Comparison of ENCODE assay signal across 21 cellular contexts in the genomic region with DNA sequence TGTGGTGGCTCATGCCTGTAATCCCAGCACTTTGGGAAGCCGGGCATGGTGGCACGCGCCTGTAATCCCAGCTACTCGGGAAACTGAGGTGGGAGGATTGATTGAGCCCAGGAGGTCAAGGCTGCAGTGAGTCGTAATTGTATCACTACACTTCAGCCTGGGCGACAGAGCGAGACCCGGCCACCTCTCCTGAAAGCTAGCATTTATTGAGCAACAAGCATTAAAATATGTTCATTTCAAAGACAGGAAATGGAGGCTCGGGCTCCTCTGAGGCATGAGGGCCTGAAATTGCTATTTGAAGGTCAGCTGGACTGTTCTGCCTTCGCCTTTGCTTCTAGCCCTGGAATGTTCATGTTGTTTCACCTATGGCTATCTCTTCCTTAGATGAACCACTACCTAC. TPM values are rescaled to one million over a fixed set of nuclear protein-coding genes. Genes with fewer than 3 reads are reported as not detected.
A peak's percentile ranks its signal among the peaks of the same experiment; 100 is the strongest.
DNase-seq lines count a peak whose midpoint lies in the region; ATAC-seq, FAIRE-seq and TF ChIP-seq lines count a peak whose summit lies in the region.
"Had no signal": no experiment of that assay in that cellular context is flagged by ENCODE, and none has a peak within 500 bp of the region (broad histone marks: within the 10 kb centered on the region; RNA-seq: fewer than 3 reads in every experiment).

No MANE protein-coding gene starts in this region.

- no peak for TF ChIP-seq POLR2A in K562 (conservative IDR thresholded peaks at IDR 0.05)
- no peak for TF ChIP-seq POLR2A in gastrocnemius medialis (IDR thresholded peaks at IDR 0.05)
- TF ChIP-seq POLR2A in spleen (IDR thresholded peaks at IDR 0.05) = no peak

- H3K18ac ChIP-seq in mesenchymal stem cell (ENCODE audit: low read depth in 1 of 2, low read length in 2 of 2) = no peak overlapping the region

- H3K79me2 ChIP-seq in K562 (ENCODE audit: control insufficient read depth, insufficient read depth, low read length) = no peaks in the 10 kb centered on the region

- no peak for ATAC-seq in K562
- ATAC-seq in gastrocnemius medialis = no peak

- TF ChIP-seq CTCF in K562 (IDR thresholded peaks at IDR 0.05 in 2 of 3, conservative IDR thresholded peaks at IDR 0.05 in 1 of 3; ENCODE audit: insufficient read depth in 2 of 3, low read depth in 1 of 3, low read length in 3 of 3) (no peak), gastrocnemius medialis (IDR thresholded peaks at IDR 0.05 in 4 of 5, conservative IDR thresholded peaks at IDR 0.05 in 1 of 5) (no peak), spleen (IDR thresholded peaks at IDR 0.05 in 8 of 11, conservative IDR thresholded peaks at IDR 0.05 in 3 of 11) (no peak)

- peak; percentile 22 for DNase-seq in Caki2 (ENCODE audit: low read depth)
- DNase-seq in HK-2 (ENCODE audit: unreplicated experiment) = peak; percentile 42
- DNase-seq in K562 (ENCODE audit: extremely low read depth in 1 of 4, low spot score in 3 of 4) = no peak
- peak; percentile 24 for DNase-seq in mesenchymal stem cell
- DNase-seq in gastrocnemius medialis = no peak
- DNase-seq in spleen = no peak
- DNase-seq in NCI-H187 (lab: John Stamatoyannopoulos, UW) = no peak
- DNase-seq in mesenteric fat pad (ENCODE audit: low spot score) = no peak
- DNase-seq: C1 segment of cervical spinal cord, COR-L47, DMS53, GDM1, KG1, NCI-H1417, NCI-H2029 treated with DMSO at 0.1 percent for 48 hours, NCI-H524 had no signal

- no peak overlapping the region for H2AFZ ChIP-seq in K562 (ENCODE audit: low read depth, low read length)
- H2AFZ ChIP-seq in mesenchymal stem cell (ENCODE audit: low read depth, low read length) = no peak overlapping the region

- no TSS peak for BruUV-seq in K562 (replicated peaks; lab: Mats Ljungman, UMichigan)

- no peak overlapping the region for H2BK15ac ChIP-seq in mesenchymal stem cell (ENCODE audit: low read depth, poor library complexity, severe bottlenecking)

- WGBS in K562 (ENCODE audit: insufficient coverage, low coverage, missing lambda C conversion rate) = 65% methylated on average over 10 of the region's 10 CpGs
- 71% methylated on average over 6 of the region's 10 CpGs for WGBS in mesenchymal stem cell
- WGBS in spleen, 5 donors = 62 to 78% (median 67%) methylated on average over 10 of the region's 10 CpGs

- H3K9me3 ChIP-seq in K562 (replicated peaks; ENCODE audit: control insufficient read depth, insufficient read depth, low read depth, low read length) (no peaks in the 10 kb centered on the region), mesenchymal stem cell (ENCODE audit: control insufficient read depth, low read length) (no peaks in the 10 kb centered on the region), gastrocnemius medialis (no peaks in the 10 kb centered on the region), spleen (no peaks in the 10 kb centered on the region)

- H3K36me3 ChIP-seq in K562 (ENCODE audit: control insufficient read depth, insufficient read depth, low read length) (peaks cover 15% of the 10 kb centered on the region; the same call in 1 of the 3 replicates), mesenchymal stem cell (ENCODE audit: control insufficient read depth in 1 of 2, insufficient read depth in 2 of 2, low read depth in 1 of 2, low read length in 2 of 2) (peaks cover 26 to 38% of the 10 kb centered on the region in 2 experiments), gastrocnemius medialis (no peaks in the 10 kb centered on the region), spleen (peaks cover 0 to 32% (median 16%) of the 10 kb centered on the region in 6 donors)

- H3K27me3 ChIP-seq in K562 (ENCODE audit: control insufficient read depth in 2 of 2, insufficient read depth in 2 of 2, low read length in 2 of 2) (no peaks in the 10 kb centered on the region), mesenchymal stem cell (ENCODE audit: control insufficient read depth in 1 of 2, insufficient read depth in 1 of 2, low read length in 2 of 2) (peaks cover 0 to 3% of the 10 kb centered on the region in 2 experiments), gastrocnemius medialis (no peaks in the 10 kb centered on the region), spleen (replicated peaks in 1 of 7) (no peaks in the 10 kb centered on the region)

- peaks cover 7% of the 10 kb centered on the region; the same call in 1 of the 2 replicates for H4K20me1 ChIP-seq in K562 (replicated peaks; ENCODE audit: control insufficient read depth, insufficient read depth, low read length)

- H3K27ac ChIP-seq in K562 (ENCODE audit: extremely low read depth, low read depth, low read length) (no peak overlapping the region), mesenchymal stem cell (ENCODE audit: low read length, poor library complexity, severe bottlenecking) (no peak overlapping the region), gastrocnemius medialis (no peak overlapping the region), spleen (peak overlapping the region in 3 of 8 donors; percentile 32 to 54 (median 49))
- H3K27ac ChIP-seq: HL-60 had no signal

- no peak overlapping the region for H3K9ac ChIP-seq in K562 (ENCODE audit: insufficient read depth in 1 of 2, low read depth in 2 of 2, low read length in 2 of 2)
- no peak overlapping the region for H3K9ac ChIP-seq in mesenchymal stem cell (ENCODE audit: low read length)

- no peak for FAIRE-seq in K562 (lab: Jason Lieb, UNC)
- FAIRE-seq: GM12892, GM19239 had no signal

- no peak for TF ChIP-seq RAD21 in K562 (CRISPR knock-in tag; conservative IDR thresholded peaks at IDR 0.05 in 1 of 2, IDR thresholded peaks at IDR 0.05 in 1 of 2)

- H3K4me1 ChIP-seq in K562 (replicated peaks in 1 of 2; ENCODE audit: control insufficient read depth in 2 of 2, insufficient read depth in 2 of 2, low read length in 2 of 2) (peaks cover 0 to 3% of the 10 kb centered on the region in 2 experiments; a peak in 1 of 5 replicates), mesenchymal stem cell (ENCODE audit: control insufficient read depth, insufficient read depth, low read depth, low read length) (peaks cover 8% of the 10 kb centered on the region), gastrocnemius medialis (no peaks in the 10 kb centered on the region), spleen (peaks cover 0 to 15% (median 4%) of the 10 kb centered on the region in 6 donors)

- POLR2A ChIA-PET in K562 (lab: Yijun Ruan, JAX) = interaction anchor here (1.0 kb wide), 2 partner anchors 12 to 37 kb away, joined by 3 read pairs; no protein-coding TSS in a partner anchor

- no peak overlapping the region for H4K91ac ChIP-seq in mesenchymal stem cell (ENCODE audit: low read length)

- peaks cover 21% of the 10 kb centered on the region for H3K79me1 ChIP-seq in mesenchymal stem cell (replicated peaks; ENCODE audit: low read length, poor library complexity, severe bottlenecking)

- intact Hi-C loops in K562 (cut with micrococcal nuclease) = no loop called here
- intact Hi-C loops in gastrocnemius medialis (cut with DNase I; ENCODE audit: low total_unique reads) = no loop called here
- intact Hi-C loops in spleen (cut with DNase I; ENCODE audit: low total_unique reads) = no loop called here

- H3K23ac ChIP-seq in mesenchymal stem cell (ENCODE audit: low read length in 2 of 2) = no peak overlapping the region

- H3K4me3 ChIP-seq in K562 (no peak overlapping the region), mesenchymal stem cell (ENCODE audit: insufficient read depth in 1 of 2, low read depth in 1 of 2, low read length in 2 of 2) (no peak overlapping the region), gastrocnemius medialis (no peak overlapping the region), spleen (no peak overlapping the region)

- no peak overlapping the region for H2AK5ac ChIP-seq in mesenchymal stem cell (ENCODE audit: low read length, severe bottlenecking)

- H2BK120ac ChIP-seq in mesenchymal stem cell (ENCODE audit: low read depth, low read length) = no peak overlapping the region

- no peak for TF ChIP-seq EP300 in K562 (IDR thresholded peaks at IDR 0.05; ENCODE audit: low read length)

- H3K4ac ChIP-seq in mesenchymal stem cell (ENCODE audit: low read depth in 1 of 2, low read length in 2 of 2) = no peak overlapping the region

- peaks cover 11% of the 10 kb centered on the region for H3K9me1 ChIP-seq in K562 (ENCODE audit: control insufficient read depth, insufficient read depth, low read length)

- H3K4me2 ChIP-seq in K562 (ENCODE audit: insufficient read depth, low read length) (no peak overlapping the region), mesenchymal stem cell (ENCODE audit: low read length, poor library complexity, severe bottlenecking) (no peak overlapping the region)

- H2BK12ac ChIP-seq in mesenchymal stem cell (ENCODE audit: low read length in 2 of 2) = no peak overlapping the region

- in situ Hi-C loops in Caki2 (cut with HindIII; ENCODE audit: low pct_unique_long_range_greater_than_20kb, low sequenced_read_pairs) (no loop called here), K562 (cut with MboI) (no loop called here), gastrocnemius medialis (cut with MboI; ENCODE audit: low sequenced_read_pairs in 4 of 4) (no loop called here)

- CTCF ChIA-PET in K562 (lab: Yijun Ruan, JAX; ENCODE audit: low intra/inter-chr PET ratio) = no interaction called here

- no peak overlapping the region for H2BK5ac ChIP-seq in mesenchymal stem cell (ENCODE audit: low read depth, low read length, poor library complexity, severe bottlenecking)

- no peak overlapping the region for H3K14ac ChIP-seq in mesenchymal stem cell (ENCODE audit: low read length in 2 of 2)

- no peak overlapping the region for H4K8ac ChIP-seq in mesenchymal stem cell (ENCODE audit: low read length)

RNA-seq across cellular contexts. Expression of a gene that starts 34.5 kb away (rescaled TPM):
- not detected in 2 replicates for total RNA-seq in Caki2 (2014; rRNA removed; shearing (Covaris generic); ENCODE audit: low replicate concordance)
- total RNA-seq in K562 (2011; cell fraction: chromatin; rRNA removed; ENCODE audit: low replicate concordance) = 0.19 and 0.77 TPM in 2 replicates
- total RNA-seq in K562 (2011; cell fraction: nucleolus; rRNA removed) = 0.33 and 0.53 TPM in 2 replicates
- total RNA-seq in K562 (2011; cell fraction: nucleoplasm; rRNA removed) = 0.22 TPM in 1 of 2 replicates, not detected in the other
- 0.08 TPM in 1 of 2 replicates, not detected in the other for total RNA-seq in K562 (2014; rRNA removed)
- total RNA-seq in K562 (2014; rRNA removed; fragmentation: Illumina TruSeq; extraction: Trizol) = 0.11 and 0.13 TPM in 2 replicates
- 0.11 TPM in 1 of 2 replicates, not detected in the other for total RNA-seq in K562 (2015; rRNA removed; fragmentation: Illumina TruSeq; extraction: Trizol)
- 0.13 TPM in 1 of 2 replicates, not detected in the other for total RNA-seq in K562 (2021)
- polyA plus RNA-seq in K562 (2011; rRNA removed) = 0.04 and 0.17 TPM in 2 replicates
- polyA plus RNA-seq in K562 (2011; cell fraction: cytosol; rRNA removed) = 0.07 and 0.25 TPM in 2 replicates
- 0.17 and 0.87 TPM in 2 replicates for polyA plus RNA-seq in K562 (2011; cell fraction: nucleus; rRNA removed)
- 0.12 and 0.26 TPM in 2 replicates for polyA plus RNA-seq in K562 (2012)
- 0.15 TPM in 1 of 2 replicates, not detected in the other for polyA plus RNA-seq in K562 (2014; fragmentation: Illumina TruSeq; extraction: Trizol)
- polyA plus RNA-seq in K562 (2014; fragmentation: Nextera tagmentation; extraction: Ambion mirVana) = under 1 TPM in 1 of 2 experiments, not detected in 1; 0.10 TPM
- polyA plus RNA-seq in K562 (2014; rRNA removed) = 0.28 and 0.36 TPM in 2 replicates
- polyA minus RNA-seq in K562 (2011; rRNA and poly(A)+ RNA removed) = not detected in 2 replicates
- polyA minus RNA-seq in K562 (2011; cell fraction: cytosol; rRNA and poly(A)+ RNA removed) = not detected in 2 replicates
- polyA minus RNA-seq in K562 (2011; cell fraction: nucleus; rRNA and poly(A)+ RNA removed) = not detected in 2 replicates
- not detected for polyA plus RNA-seq in mesenchymal stem cell (2013, experiment 1 of 2)
- polyA plus RNA-seq in mesenchymal stem cell (2013, experiment 2 of 2) = 0.05 TPM
- total RNA-seq in gastrocnemius medialis = not detected
- total RNA-seq in spleen = under 1 TPM in 1 of 7 donors, not detected in 6; 0.30 TPM
- under 1 TPM; 0.13 to 0.32 (median 0.18) TPM for polyA plus RNA-seq in spleen
- not detected for total RNA-seq in mesenteric fat pad
- total RNA-seq: MCF 10A, RPMI7951 had no signal

RNA-seq across cellular contexts. Expression of a gene that starts 35.7 kb away (rescaled TPM):
- total RNA-seq in Caki2 (2014; rRNA removed; shearing (Covaris generic); ENCODE audit: low replicate concordance) = 114 and 125 TPM in 2 replicates
- total RNA-seq in K562 (2011; cell fraction: chromatin; rRNA removed; ENCODE audit: low replicate concordance) = 32.7 and 51.8 TPM in 2 replicates
- 40.4 and 41.1 TPM in 2 replicates for total RNA-seq in K562 (2011; cell fraction: nucleolus; rRNA removed)
- 47.8 and 68.1 TPM in 2 replicates for total RNA-seq in K562 (2011; cell fraction: nucleoplasm; rRNA removed)
- total RNA-seq in K562 (2014; rRNA removed) = 72.9 and 112 TPM in 2 replicates
- 48.5 and 53.3 TPM in 2 replicates for total RNA-seq in K562 (2014; rRNA removed; fragmentation: Illumina TruSeq; extraction: Trizol)
- 80.1 and 88.3 TPM in 2 replicates for total RNA-seq in K562 (2015; rRNA removed; fragmentation: Illumina TruSeq; extraction: Trizol)
- 145 and 149 TPM in 2 replicates for total RNA-seq in K562 (2021)
- polyA plus RNA-seq in K562 (2011; rRNA removed) = 82.5 and 83.2 TPM in 2 replicates
- 119 and 167 TPM in 2 replicates for polyA plus RNA-seq in K562 (2011; cell fraction: cytosol; rRNA removed)
- polyA plus RNA-seq in K562 (2011; cell fraction: nucleus; rRNA removed) = 47.8 and 62.7 TPM in 2 replicates
- 91.4 and 111 TPM in 2 replicates for polyA plus RNA-seq in K562 (2012)
- polyA plus RNA-seq in K562 (2014; fragmentation: Illumina TruSeq; extraction: Trizol) = 143 and 171 TPM in 2 replicates
- 1 to 10 TPM; 3.9 to 7.2 TPM for polyA plus RNA-seq in K562 (2014; fragmentation: Nextera tagmentation; extraction: Ambion mirVana)
- 82.5 and 110 TPM in 2 replicates for polyA plus RNA-seq in K562 (2014; rRNA removed)
- polyA minus RNA-seq in K562 (2011; rRNA and poly(A)+ RNA removed) = 36.0 and 46.5 TPM in 2 replicates
- 60.6 and 62.5 TPM in 2 replicates for polyA minus RNA-seq in K562 (2011; cell fraction: cytosol; rRNA and poly(A)+ RNA removed)
- 12.4 and 16.3 TPM in 2 replicates for polyA minus RNA-seq in K562 (2011; cell fraction: nucleus; rRNA and poly(A)+ RNA removed)
- 134 TPM for polyA plus RNA-seq in mesenchymal stem cell (2013, experiment 1 of 2)
- polyA plus RNA-seq in mesenchymal stem cell (2013, experiment 2 of 2) = 134 TPM
- total RNA-seq in gastrocnemius medialis = 100 to 1,000 TPM in 1 of 4 donors, 10 to 100 TPM in 3; 44.1 to 102 (median 83.1) TPM
- total RNA-seq in spleen = 100 to 1,000 TPM in 4 of 7 donors, 10 to 100 TPM in 3; 68.9 to 129 (median 103) TPM
- 10 to 100 TPM; 37.8 to 84.1 (median 53.8) TPM for polyA plus RNA-seq in spleen
- total RNA-seq in mesenteric fat pad = 133 TPM

RNA-seq across cellular contexts. Expression of a gene that starts 37.8 kb away (rescaled TPM):
- total RNA-seq in Caki2 (2014; rRNA removed; shearing (Covaris generic); ENCODE audit: low replicate concordance) = 65.2 and 95.0 TPM in 2 replicates
- 80.1 and 150 TPM in 2 replicates for total RNA-seq in K562 (2011; cell fraction: chromatin; rRNA removed; ENCODE audit: low replicate concordance)
- 98.0 and 100 TPM in 2 replicates for total RNA-seq in K562 (2011; cell fraction: nucleolus; rRNA removed)
- 86.6 and 88.1 TPM in 2 replicates for total RNA-seq in K562 (2011; cell fraction: nucleoplasm; rRNA removed)
- total RNA-seq in K562 (2014; rRNA removed) (82.8 and 105 TPM in 2 replicates), K562 (2014; rRNA removed; fragmentation: Illumina TruSeq; extraction: Trizol) (58.6 and 62.1 TPM in 2 replicates), K562 (2015; rRNA removed; fragmentation: Illumina TruSeq; extraction: Trizol) (77.6 and 79.2 TPM in 2 replicates), K562 (2021) (71.9 and 72.5 TPM in 2 replicates), gastrocnemius medialis (10 to 100 TPM in 2 of 4 donors, 1 to 10 TPM in 2; 8.9 to 12.6 (median 10.4) TPM), spleen (100 to 1,000 TPM in 6 of 7 donors, 10 to 100 TPM in 1; 98.8 to 150 (median 122) TPM), mesenteric fat pad (49.7 TPM)
- polyA plus RNA-seq in K562 (2011; rRNA removed) (81.8 and 85.4 TPM in 2 replicates), K562 (2014; fragmentation: Illumina TruSeq; extraction: Trizol) (92.9 and 93.7 TPM in 2 replicates), K562 (2014; fragmentation: Nextera tagmentation; extraction: Ambion mirVana) (10 to 100 TPM; 22.7 to 30.6 TPM), K562 (2014; rRNA removed) (107 and 118 TPM in 2 replicates), spleen (100 to 1,000 TPM in 1 of 3 donors, 10 to 100 TPM in 2; 59.7 to 105 (median 78.6) TPM)
- polyA plus RNA-seq in K562 (2011; cell fraction: cytosol; rRNA removed) = 92.3 and 104 TPM in 2 replicates
- polyA plus RNA-seq in K562 (2011; cell fraction: nucleus; rRNA removed) = 65.6 and 71.5 TPM in 2 replicates
- polyA plus RNA-seq in K562 (2012) = 75.2 and 79.0 TPM in 2 replicates
- polyA minus RNA-seq in K562 (2011; rRNA and poly(A)+ RNA removed) = 70.5 and 74.7 TPM in 2 replicates
- polyA minus RNA-seq in K562 (2011; cell fraction: cytosol; rRNA and poly(A)+ RNA removed) = 45.0 and 45.3 TPM in 2 replicates
- 31.8 and 51.9 TPM in 2 replicates for polyA minus RNA-seq in K562 (2011; cell fraction: nucleus; rRNA and poly(A)+ RNA removed)
- 79.7 TPM for polyA plus RNA-seq in mesenchymal stem cell (2013, experiment 1 of 2)
- 80.3 TPM for polyA plus RNA-seq in mesenchymal stem cell (2013, experiment 2 of 2)

RNA-seq across cellular contexts. Expression of a gene that starts 50.5 kb away (rescaled TPM):
- 11.4 and 24.2 TPM in 2 replicates for total RNA-seq in Caki2 (2014; rRNA removed; shearing (Covaris generic); ENCODE audit: low replicate concordance)
- total RNA-seq in K562 (2011; cell fraction: chromatin; rRNA removed; ENCODE audit: low replicate concordance) = 67.9 and 105 TPM in 2 replicates
- total RNA-seq in K562 (2011; cell fraction: nucleolus; rRNA removed) = 41.7 and 47.5 TPM in 2 replicates
- 69.1 and 89.4 TPM in 2 replicates for total RNA-seq in K562 (2011; cell fraction: nucleoplasm; rRNA removed)
- total RNA-seq in K562 (2014; rRNA removed) (11.6 and 13.6 TPM in 2 replicates), K562 (2014; rRNA removed; fragmentation: Illumina TruSeq; extraction: Trizol) (14.6 and 17.4 TPM in 2 replicates), K562 (2015; rRNA removed; fragmentation: Illumina TruSeq; extraction: Trizol) (15.5 and 17.5 TPM in 2 replicates), K562 (2021) (21.2 and 24.1 TPM in 2 replicates), gastrocnemius medialis (10 to 100 TPM; 23.1 to 32.4 (median 27.2) TPM), spleen (10 to 100 TPM; 18.7 to 30.2 (median 23.7) TPM), mesenteric fat pad (16.1 TPM)
- polyA plus RNA-seq in K562 (2011; rRNA removed) (23.6 and 37.6 TPM in 2 replicates), K562 (2014; fragmentation: Illumina TruSeq; extraction: Trizol) (20.8 and 24.8 TPM in 2 replicates), K562 (2014; fragmentation: Nextera tagmentation; extraction: Ambion mirVana) (1 to 10 TPM; 7.2 to 8.0 TPM), K562 (2014; rRNA removed) (15.4 and 20.1 TPM in 2 replicates), spleen (10 to 100 TPM in 1 of 3 donors, 1 to 10 TPM in 2; 8.6 to 12.4 (median 9.9) TPM)
- 26.7 and 30.1 TPM in 2 replicates for polyA plus RNA-seq in K562 (2011; cell fraction: cytosol; rRNA removed)
- 48.3 and 53.6 TPM in 2 replicates for polyA plus RNA-seq in K562 (2011; cell fraction: nucleus; rRNA removed)
- polyA plus RNA-seq in K562 (2012) = 17.4 and 33.7 TPM in 2 replicates
- polyA minus RNA-seq in K562 (2011; rRNA and poly(A)+ RNA removed) = 31.9 and 41.8 TPM in 2 replicates
- 13.6 and 19.1 TPM in 2 replicates for polyA minus RNA-seq in K562 (2011; cell fraction: cytosol; rRNA and poly(A)+ RNA removed)
- 13.2 and 26.5 TPM in 2 replicates for polyA minus RNA-seq in K562 (2011; cell fraction: nucleus; rRNA and poly(A)+ RNA removed)
- 9.7 TPM for polyA plus RNA-seq in mesenchymal stem cell (2013, experiment 1 of 2)
- polyA plus RNA-seq in mesenchymal stem cell (2013, experiment 2 of 2) = 9.3 TPM

Comparison
In these comparisons a context has a peak if more than half of its experiments do, and no peak if none do; other contexts are left out.
1. DNase-seq: peak in Caki2 (single experiment), HK-2 (single experiment) and mesenchymal stem cell (single experiment); none in K562 (0 of 4), gastrocnemius medialis (0 of 2), spleen (single experiment), NCI-H187 (0 of 2) and mesenteric fat pad (single experiment).